1 cellular context compared by ENCODE assay signal in the genomic region with DNA sequence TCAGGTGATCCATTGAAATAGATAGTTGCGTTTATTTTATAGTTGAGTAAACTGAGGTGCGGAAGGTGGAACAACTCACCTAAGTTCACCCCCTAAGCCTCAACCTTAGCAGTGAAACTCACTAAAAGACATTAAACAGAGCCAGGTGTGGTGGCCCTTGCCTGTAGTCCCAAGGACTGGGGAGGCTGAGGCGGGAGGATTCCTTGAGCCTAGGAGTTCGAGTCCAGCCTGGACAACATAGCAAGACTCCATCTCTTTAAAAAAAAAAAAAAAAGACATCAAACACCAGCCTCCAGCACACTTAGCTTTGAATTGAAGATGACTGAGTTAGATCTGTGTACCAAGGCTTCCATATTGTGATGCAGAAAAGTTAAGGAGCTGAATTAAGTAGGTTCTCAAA.
TF ChIP-seq lines count a peak whose summit lies in the region.

No MANE protein-coding gene starts in this region.

TF ChIP-seq in GM12878, 131 proteins besides CTCF, POLR2A, EP300 and RAD21:
- TF ChIP-seq SREBF1 (IDR thresholded peaks at IDR 0.05; ENCODE audit: low read length), result no peak
- no peak for TF ChIP-seq DPF2 (IDR thresholded peaks at IDR 0.05)
- TF ChIP-seq POLR2AphosphoS2 (IDR thresholded peaks at IDR 0.05; ENCODE audit: low read depth, low read length), result no peak
- TF ChIP-seq TARDBP (IDR thresholded peaks at IDR 0.05; ENCODE audit: borderline replicate concordance), result no peak
